In genomic region chr19:43619262-43620060, GRCh38 we compare ENCODE assay signal across 8 cellular contexts. TPM values are rescaled to one million over a fixed set of nuclear protein-coding genes. Genes with fewer than 3 reads are reported as not detected.
DNase-seq lines count a peak whose midpoint lies in the region; FAIRE-seq and TF ChIP-seq lines count a peak whose summit lies in the region.

Gene ZNF428 (minus strand): TSS chr19:43619629. CDS start chr19:43614304, 5,325 bp downstream.

- intact Hi-C loops in activated naive CD4-positive, alpha-beta T cell treated with anti-CD3 and anti-CD28 coated beads for 36 hours (cut with micrococcal nuclease), result loop anchor here (1.0 to 10.0 kb wide), 5 partner anchors 23 to 175 kb away; partner anchors contain the start of genes IRGQ, PINLYP, SMG9 and XRCC1

- H3K27ac ChIP-seq in MM.1S (ENCODE audit: low read length), result peak within 1 kb of the TSS; percentile 93
- H3K27ac ChIP-seq in neuronal stem cell (replicated peaks; ENCODE audit: low read length), result peak within 1 kb of the TSS; percentile 99
- peak within 1 kb of the TSS; percentile 85 for H3K27ac ChIP-seq in subcutaneous abdominal adipose tissue (ENCODE audit: low read depth, low read length)

- CTCF ChIA-PET in activated naive CD4-positive, alpha-beta T cell treated with anti-CD3 and anti-CD28 coated beads for 36 hours (lab: Charles Lee), result no interaction called here

- peak within 1 kb of the TSS; percentile 99 for H3K14ac ChIP-seq in neuronal stem cell (ENCODE audit: low read length)

- peak within 1 kb of the TSS; percentile 91 for H2AK5ac ChIP-seq in neuronal stem cell (ENCODE audit: low read depth, low read length)

- peak within 1 kb of the TSS; percentile 94 for H3K4me3 Mint-ChIP-seq in activated naive CD4-positive, alpha-beta T cell treated with anti-CD3 and anti-CD28 coated beads for 36 hours

- peaks cover 3% of the 10 kb centered on the region; the same call in 1 of the 2 replicates for H3K36me3 ChIP-seq in HAP-1 (replicated peaks)
- no peaks in the 10 kb centered on the region for H3K36me3 ChIP-seq in MM.1S (replicated peaks; ENCODE audit: insufficient read depth, low read length)
- peaks cover 14 to 42% of the 10 kb centered on the region in 2 donors for H3K36me3 ChIP-seq in neuronal stem cell (replicated peaks in 1 of 2; ENCODE audit: control insufficient read depth in 2 of 2, insufficient read depth in 2 of 2, low read length in 2 of 2)
- peaks cover 0 to 2% (median 0%) of the 10 kb centered on the region in 5 donors for H3K36me3 ChIP-seq in subcutaneous abdominal adipose tissue (ENCODE audit: control insufficient read depth in 5 of 5, insufficient read depth in 5 of 5, low read length in 5 of 5)

- FAIRE-seq in frontal cortex (lab: Jason Lieb, UNC), result no peak

- no peak within 1 kb of the TSS for H2BK12ac ChIP-seq in neuronal stem cell (ENCODE audit: low read length)

- H4K8ac ChIP-seq in neuronal stem cell (ENCODE audit: low read depth, low read length), result peak within 1 kb of the TSS; percentile 94

- peak within 1 kb of the TSS; percentile 99 for H4K91ac ChIP-seq in neuronal stem cell (ENCODE audit: low read depth, low read length, poor library complexity)

- H3K4me3 ChIP-seq in HAP-1, result peak within 1 kb of the TSS; percentile 55
- peak within 1 kb of the TSS; percentile 85 for H3K4me3 ChIP-seq in MM.1S (ENCODE audit: low read length)
- peak within 1 kb of the TSS; percentile 68 to 82 for H3K4me3 ChIP-seq in neuronal stem cell (ENCODE audit: low read length in 2 of 2)
- peak within 1 kb of the TSS; percentile 92 to 98 (median 96) for H3K4me3 ChIP-seq in subcutaneous abdominal adipose tissue (ENCODE audit: low read depth in 1 of 5, low read length in 5 of 5)

- H3K9ac ChIP-seq in MM.1S (ENCODE audit: low read length) (peak within 1 kb of the TSS; percentile 95), neuronal stem cell (ENCODE audit: low read depth, low read length, poor library complexity) (peak within 1 kb of the TSS; percentile 99), subcutaneous abdominal adipose tissue (ENCODE audit: low read length in 5 of 5) (peak within 1 kb of the TSS; percentile 84 to 99 (median 95))

- H3K79me1 ChIP-seq in neuronal stem cell (ENCODE audit: low read depth, low read length), result peaks cover 6% of the 10 kb centered on the region

- H4K20me1 ChIP-seq in MM.1S (ENCODE audit: insufficient read depth, low read length), result no peaks in the 10 kb centered on the region

- in situ Hi-C loops in HAP-1 (cut with MboI; ENCODE audit: low sequenced_read_pairs), result no loop called here

- no CpG with 5 or more reads among the region's 81 CpGs for WGBS in neuronal stem cell (ENCODE audit: extremely low coverage in 2 of 2, insufficient read length in 2 of 2, insufficient replicate concordance in 1 of 2), 2 donors

- H3K4me2 ChIP-seq in MM.1S (ENCODE audit: low read depth, low read length), result peak within 1 kb of the TSS; percentile 97
- H3K4me2 ChIP-seq in neuronal stem cell (ENCODE audit: insufficient read depth, low read length, poor library complexity, severe bottlenecking), result peak within 1 kb of the TSS; percentile 78

- H3K9me2 ChIP-seq in MM.1S (replicated peaks; ENCODE audit: insufficient read depth, low read length), result no peaks in the 10 kb centered on the region

- TF ChIP-seq CTCF in MM.1S (IDR thresholded peaks at IDR 0.05; ENCODE audit: low read length), result no peak

- H3K4me1 ChIP-seq in HAP-1 (peaks cover 7% of the 10 kb centered on the region), MM.1S (ENCODE audit: low read length) (peaks cover 7% of the 10 kb centered on the region; the same call in 1 of the 2 replicates), neuronal stem cell (ENCODE audit: control insufficient read depth in 2 of 2, insufficient read depth in 1 of 2, low read depth in 1 of 2, low read length in 2 of 2) (peaks cover 3 to 10% of the 10 kb centered on the region in 2 donors), subcutaneous abdominal adipose tissue (ENCODE audit: control insufficient read depth in 5 of 5, insufficient read depth in 5 of 5, low read length in 5 of 5) (peaks cover 0 to 23% (median 20%) of the 10 kb centered on the region in 5 donors)

- DNase-seq in GDM1 (lab: John Stamatoyannopoulos, UW) (peak; percentile 89), HAP-1 (ENCODE audit: low spot score in 2 of 2) (peak; percentile 97 to 98), MM.1S (peak; percentile 97), SK-N-DZ (ENCODE audit: low spot score) (peak; percentile 95), frontal cortex (ENCODE audit: low spot score in 2 of 2) (peak; percentile 90 to 91), neuronal stem cell (ENCODE audit: low spot score) (peak; percentile 96)
- peak; percentile 90 for DNase-seq in activated naive CD4-positive, alpha-beta T cell treated with anti-CD3 and anti-CD28 coated beads for 36 hours

- no peaks in the 10 kb centered on the region for H3K27me3 Mint-ChIP-seq in activated naive CD4-positive, alpha-beta T cell treated with anti-CD3 and anti-CD28 coated beads for 36 hours (ENCODE audit: low read depth)

- peak within 1 kb of the TSS; percentile 96 for H3K27ac Mint-ChIP-seq in activated naive CD4-positive, alpha-beta T cell treated with anti-CD3 and anti-CD28 coated beads for 36 hours

- no peaks in the 10 kb centered on the region for H3K36me3 Mint-ChIP-seq in activated naive CD4-positive, alpha-beta T cell treated with anti-CD3 and anti-CD28 coated beads for 36 hours (ENCODE audit: low read depth)

- no peaks in the 10 kb centered on the region for H3K9me3 ChIP-seq in HAP-1
- H3K9me3 ChIP-seq in MM.1S (replicated peaks; ENCODE audit: insufficient read depth, low read length), result no peaks in the 10 kb centered on the region
- peaks cover 0 to 2% of the 10 kb centered on the region in 2 donors for H3K9me3 ChIP-seq in neuronal stem cell (replicated peaks in 1 of 2; ENCODE audit: control insufficient read depth in 2 of 2, insufficient read depth in 1 of 2, low read depth in 1 of 2, low read length in 2 of 2)
- H3K9me3 ChIP-seq in subcutaneous abdominal adipose tissue (ENCODE audit: control insufficient read depth in 5 of 5, low read length in 5 of 5), result no peaks in the 10 kb centered on the region

- peak within 1 kb of the TSS; percentile 93 for H2BK120ac ChIP-seq in neuronal stem cell (ENCODE audit: low read depth, low read length)

- peaks cover 19% of the 10 kb centered on the region for H3K4me1 Mint-ChIP-seq in activated naive CD4-positive, alpha-beta T cell treated with anti-CD3 and anti-CD28 coated beads for 36 hours (ENCODE audit: low read depth)

- H3F3A ChIP-seq in MM.1S (ENCODE audit: insufficient read depth, low read length), result peaks cover 16% of the 10 kb centered on the region; the same call in 1 of the 2 replicates

- H2AFZ ChIP-seq in MM.1S (ENCODE audit: low read length), result peak within 1 kb of the TSS; percentile 80
- H2AFZ ChIP-seq in neuronal stem cell (ENCODE audit: low read length), result peak within 1 kb of the TSS; percentile 82

- H2BK15ac ChIP-seq in neuronal stem cell (ENCODE audit: low read length), result peak within 1 kb of the TSS; percentile 76

- peak within 1 kb of the TSS; percentile 98 for H3K4ac ChIP-seq in neuronal stem cell (ENCODE audit: low read length)

- H3K79me2 ChIP-seq in MM.1S (ENCODE audit: low read length), result peaks cover 39% of the 10 kb centered on the region

- H3K18ac ChIP-seq in neuronal stem cell (ENCODE audit: low read length), result peak within 1 kb of the TSS; percentile 99

- peak within 1 kb of the TSS; percentile 97 for H2BK5ac ChIP-seq in neuronal stem cell (ENCODE audit: low read length)

- no peaks in the 10 kb centered on the region for H3K27me3 ChIP-seq in HAP-1 (ENCODE audit: low read depth)
- no peaks in the 10 kb centered on the region for H3K27me3 ChIP-seq in MM.1S (replicated peaks; ENCODE audit: insufficient read depth, low read length)
- H3K27me3 ChIP-seq in neuronal stem cell (ENCODE audit: control insufficient read depth in 3 of 3, insufficient read depth in 3 of 3, low read depth in 1 of 3, low read length in 3 of 3), result no peaks in the 10 kb centered on the region
- H3K27me3 ChIP-seq in subcutaneous abdominal adipose tissue (ENCODE audit: control insufficient read depth in 5 of 5, insufficient read depth in 4 of 5, low read length in 5 of 5), result no peaks in the 10 kb centered on the region

- H3K23ac ChIP-seq in neuronal stem cell (ENCODE audit: low read depth, low read length, poor library complexity), result peak within 1 kb of the TSS; percentile 99

- no peaks in the 10 kb centered on the region for H3K9me3 Mint-ChIP-seq in activated naive CD4-positive, alpha-beta T cell treated with anti-CD3 and anti-CD28 coated beads for 36 hours

RNA-seq across cellular contexts. Expression of gene ZNF428, which starts in this region (rescaled TPM):
- 118 and 122 TPM in 2 replicates for polyA plus RNA-seq in SK-N-DZ (2014; cell fraction: cytosol; rRNA removed)
- 63.8 and 90.0 TPM in 2 replicates for polyA plus RNA-seq in SK-N-DZ (2014; cell fraction: nucleus; rRNA removed)
- 10 to 100 TPM; 11.4 to 11.8 TPM for total RNA-seq in activated naive CD4-positive, alpha-beta T cell treated with anti-CD3 and anti-CD28 coated beads for 36 hours
- total RNA-seq in frontal cortex, result 157 TPM
- 35.6 TPM for polyA plus RNA-seq in neuronal stem cell (2013, experiment 1 of 2)
- polyA plus RNA-seq in neuronal stem cell (2013, experiment 2 of 2), result 32.7 TPM

Comparison
In these comparisons a context has a peak if more than half of its experiments do, and no peak if none do; other contexts are left out.
1. Peak in every context shown above with its lines: DNase-seq, H3K4me3 ChIP-seq and H3K27ac ChIP-seq.
2. RNA of gene ZNF428 (total RNA-seq): 157 TPM in frontal cortex (single experiment); 11.4 to 11.8 TPM in activated naive CD4-positive, alpha-beta T cell treated with anti-CD3 and anti-CD28 coated beads for 36 hours; every median in the first group is over 10 times any median in the second.